ENCODE assay signal across 13 cellular contexts in the genomic region with DNA sequence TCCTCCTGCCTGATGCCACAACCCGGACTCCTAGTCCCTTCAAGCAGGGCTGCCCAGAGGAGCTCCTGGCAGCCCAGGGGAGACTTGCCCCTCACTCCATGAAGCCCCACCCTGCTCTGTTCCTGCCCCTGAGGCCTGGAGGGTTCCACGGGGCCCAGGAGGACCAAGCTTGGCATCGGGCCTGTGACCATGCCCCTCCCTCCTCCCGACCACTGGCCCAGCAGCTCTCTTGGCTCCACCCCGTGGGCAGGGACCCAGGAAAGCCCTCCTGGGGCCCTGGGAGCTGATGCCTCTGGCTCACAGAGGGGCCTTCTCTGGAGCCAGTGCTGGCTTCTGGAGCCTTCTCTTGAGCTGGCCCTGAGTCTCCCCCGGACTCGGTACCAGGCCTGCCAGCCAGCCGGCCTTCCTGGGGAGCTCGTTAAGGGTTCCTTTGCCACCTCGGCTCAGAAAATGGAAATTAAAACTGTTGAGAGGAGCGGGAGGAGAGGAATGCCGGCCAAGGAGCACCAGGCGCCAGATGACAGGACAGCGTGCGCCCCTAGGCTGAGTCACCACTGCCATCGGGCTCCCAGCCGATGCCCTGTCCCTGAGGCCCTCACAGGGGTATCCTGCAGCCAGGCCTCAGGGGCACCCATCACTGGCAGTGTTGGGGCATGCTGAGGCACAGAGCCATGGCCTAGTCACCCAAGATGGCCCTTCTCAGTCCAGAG. TPM values are rescaled to one million over a fixed set of nuclear protein-coding genes. Genes with fewer than 3 reads are reported as not detected.
DNase-seq lines count a peak whose midpoint lies in the region; ATAC-seq and TF ChIP-seq lines count a peak whose summit lies in the region.
"Had no signal": no experiment of that assay in that cellular context is flagged by ENCODE, and none has a peak within 500 bp of the region (broad histone marks: within the 10 kb centered on the region; RNA-seq: fewer than 3 reads in every experiment).

No MANE protein-coding gene starts in this region.

- WGBS in adrenal gland, 4 donors, result 48 to 100% (median 56%) methylated on average over 1 to 17 of the region's 17 CpGs

- no peak for TF ChIP-seq CTCF in adrenal gland (IDR thresholded peaks at IDR 0.05)
- TF ChIP-seq CTCF in tibial artery (IDR thresholded peaks at IDR 0.05), result no peak

- TF ChIP-seq POLR2A in adrenal gland (IDR thresholded peaks at IDR 0.05), result no peak

- no peaks in the 10 kb centered on the region for H3K9me3 ChIP-seq in adrenal gland (replicated peaks in 1 of 3)
- no peaks in the 10 kb centered on the region for H3K9me3 ChIP-seq in tibial artery

- no peaks in the 10 kb centered on the region for H3K36me3 ChIP-seq in adrenal gland (replicated peaks in 1 of 2)
- H3K36me3 ChIP-seq in tibial artery, result no peaks in the 10 kb centered on the region

- peak; percentile 41 for DNase-seq in activated CD8-positive, alpha-beta memory T cell treated with anti-CD3 and anti-CD28 coated beads for 24 hours
- DNase-seq in activated CD8-positive, alpha-beta memory T cell treated with anti-CD3 and anti-CD28 coated beads, Interleukin-2, amount 50 U/mL, for 4 hours, result no peak
- DNase-seq in adrenal gland (peak; percentile 38 to 72 (median 55)), left kidney (ENCODE audit: low read depth, low spot score) (peak; percentile 56), tibial artery (peak; percentile 10 to 62), inferior parietal cortex (ENCODE audit: extremely low spot score) (no peak), GM19240 (ENCODE audit: insufficient read length, low spot score) (no peak)
- DNase-seq: AML-193; NCI-H1417; stimulated activated CD4-positive, alpha-beta T cell treated with anti-CD3 and anti-CD28 coated beads, Interleukin-4, amount 100 ng/mL, for 4 hours had no signal

- ATAC-seq in HG02763 (IDR thresholded peaks at IDR 0.05; ENCODE audit: unreplicated experiment), result no peak
- ATAC-seq: activated naive CD4-positive, alpha-beta T cell treated with anti-CD3 and anti-CD28 coated beads, Interleukin-2, amount 50 U/mL, for 72 hours had no signal

- H3K27me3 ChIP-seq in adrenal gland, result no peaks in the 10 kb centered on the region
- H3K27me3 ChIP-seq in tibial artery, result peaks cover 0 to 77% of the 10 kb centered on the region in 2 donors

- peaks cover 26 to 33% of the 10 kb centered on the region in 2 donors for H3K4me1 ChIP-seq in adrenal gland (replicated peaks in 1 of 2)
- peaks cover 0 to 17% (median 3%) of the 10 kb centered on the region in 4 donors for H3K4me1 ChIP-seq in tibial artery

- H3K4me3 ChIP-seq in adrenal gland (no peak overlapping the region), tibial artery (no peak overlapping the region)

- intact Hi-C loops in adrenal gland (cut with DNase I), result no loop called here
- intact Hi-C loops in tibial artery (cut with DNase I; ENCODE audit: low total_unique reads), result no loop called here

- H3K27ac ChIP-seq in adrenal gland, result peak overlapping the region in 1 of 5 donors; percentile 58
- H3K27ac ChIP-seq in tibial artery, result no peak overlapping the region

RNA-seq across cellular contexts. Expression of a gene that starts 40.6 kb away (rescaled TPM):
- 10 to 100 TPM; 12.5 to 59.5 (median 31.2) TPM for total RNA-seq in adrenal gland
- 10 to 100 TPM in 2 of 3 donors, 1 to 10 TPM in 1; 3.1 to 27.5 (median 17.7) TPM for polyA plus RNA-seq in adrenal gland

RNA-seq across cellular contexts. Expression of a gene that starts 51.7 kb away (rescaled TPM):
- under 1 TPM in 3 of 8 donors, not detected in 5; 0.07 to 0.65 (median 0.23) TPM for total RNA-seq in adrenal gland
- under 1 TPM in 2 of 3 donors, not detected in 1; 0.07 to 0.32 TPM for polyA plus RNA-seq in adrenal gland
- total RNA-seq: activated naive CD4-positive, alpha-beta T cell treated with anti-CD3 and anti-CD28 coated beads, Interleukin-2, amount 50 U/mL, for 72 hours; temporal lobe had no signal

Comparison
In these comparisons a context has a peak if more than half of its experiments do, and no peak if none do; other contexts are left out.
1. DNase-seq: peak in activated CD8-positive, alpha-beta memory T cell treated with anti-CD3 and anti-CD28 coated beads for 24 hours (single experiment), adrenal gland (7 of 7), left kidney (single experiment) and tibial artery (2 of 2); none in activated CD8-positive, alpha-beta memory T cell treated with anti-CD3 and anti-CD28 coated beads, Interleukin-2, amount 50 U/mL, for 4 hours (single experiment), inferior parietal cortex (single experiment) and GM19240 (single experiment).